8 cellular contexts compared by ENCODE assay signal in the genomic region with DNA sequence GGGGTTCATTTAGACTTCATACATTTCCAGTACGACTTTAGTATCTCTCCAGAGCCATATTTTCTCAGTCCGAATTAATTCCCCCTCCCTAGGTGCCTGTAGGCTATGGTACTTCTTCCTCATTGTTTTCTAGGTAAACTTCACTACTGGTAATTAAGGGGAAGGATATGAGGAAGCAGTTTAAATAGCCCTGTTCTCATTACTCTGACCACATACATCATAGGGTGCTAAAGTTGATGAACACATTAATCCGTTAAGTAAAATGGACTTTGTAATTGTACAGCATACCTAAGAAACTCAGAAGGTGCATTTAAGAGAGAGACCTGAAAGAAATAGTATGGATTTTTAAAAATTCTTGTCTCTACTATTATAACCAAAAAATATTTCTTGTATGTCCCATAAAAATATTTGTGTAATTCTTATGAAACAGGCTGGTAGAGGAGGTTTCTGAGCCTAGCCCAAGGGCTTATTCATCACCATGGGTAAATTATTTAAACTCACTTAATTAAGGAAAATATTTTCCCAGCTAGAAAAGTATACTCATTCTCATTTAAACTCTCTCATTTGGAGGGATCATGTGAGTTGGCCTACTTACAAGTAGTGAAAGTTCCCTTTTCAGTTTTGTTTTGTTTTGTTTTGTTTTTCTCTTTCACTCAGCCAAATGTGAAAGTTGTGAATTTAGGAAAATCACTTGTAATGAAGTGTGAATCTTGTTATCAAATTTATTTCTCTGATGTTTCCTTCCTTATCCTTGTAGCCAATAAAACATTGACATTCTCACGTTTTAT. TPM values are rescaled to one million over a fixed set of nuclear protein-coding genes. Genes with fewer than 3 reads are reported as not detected.
A peak's percentile ranks its signal among the peaks of the same experiment; 100 is the strongest.
DNase-seq lines count a peak whose midpoint lies in the region; ATAC-seq and TF ChIP-seq lines count a peak whose summit lies in the region.

No MANE protein-coding gene starts in this region.

- peak overlapping the region; percentile 99 for H3K4me3 Mint-ChIP-seq in activated naive CD4-positive, alpha-beta T cell treated with anti-CD3 and anti-CD28 coated beads, Interleukin-2, amount 50 U/mL, for 24 hours
- peak overlapping the region; percentile 98 for H3K4me3 Mint-ChIP-seq in type B pancreatic cell

- ATAC-seq in HG02763 (IDR thresholded peaks at IDR 0.05; ENCODE audit: unreplicated experiment), result no peak
- ATAC-seq in HG02678 (IDR thresholded peaks at IDR 0.05; ENCODE audit: unreplicated experiment), result no peak
- no peak for ATAC-seq in foreskin keratinocyte

- DNase-seq in activated naive CD4-positive, alpha-beta T cell treated with Interleukin-2 at 50 U/mL for 16 hours, result no peak
- DNase-seq in type B pancreatic cell (ENCODE audit: extremely low spot score, unreplicated experiment), result no peak
- DNase-seq in foreskin keratinocyte, result no peak

- no peaks in the 10 kb centered on the region for H3K27me3 ChIP-seq in iPS-15b (ENCODE audit: control insufficient read depth, insufficient read depth, low read length)
- no peaks in the 10 kb centered on the region for H3K27me3 ChIP-seq in foreskin keratinocyte

- H3K27ac ChIP-seq in VCaP (peak overlapping the region; percentile 88; the same call in 1 of the 2 replicates), foreskin keratinocyte (no peak overlapping the region)

- H3K9me3 ChIP-seq in iPS-15b (ENCODE audit: control insufficient read depth, insufficient read depth, low read length), result no peaks in the 10 kb centered on the region

- no peaks in the 10 kb centered on the region for H3K36me3 ChIP-seq in iPS-15b (ENCODE audit: control insufficient read depth, insufficient read depth, low read length)

- no peaks in the 10 kb centered on the region for H3K27me3 Mint-ChIP-seq in activated naive CD4-positive, alpha-beta T cell treated with anti-CD3 and anti-CD28 coated beads, Interleukin-2, amount 50 U/mL, for 24 hours
- H3K27me3 Mint-ChIP-seq in type B pancreatic cell, result no peaks in the 10 kb centered on the region

- peak overlapping the region; percentile 99 for H3K4me3 ChIP-seq in iPS-15b (ENCODE audit: low read depth, low read length)

- H3K4me1 ChIP-seq in iPS-15b (ENCODE audit: control insufficient read depth, insufficient read depth, low read length) (peaks cover 6% of the 10 kb centered on the region), foreskin keratinocyte (peaks cover 6% of the 10 kb centered on the region)

- peak overlapping the region; percentile 41 for H3K27ac Mint-ChIP-seq in activated naive CD4-positive, alpha-beta T cell treated with anti-CD3 and anti-CD28 coated beads, Interleukin-2, amount 50 U/mL, for 24 hours
- peak overlapping the region; percentile 68 for H3K27ac Mint-ChIP-seq in type B pancreatic cell

- H3K4me1 Mint-ChIP-seq in activated naive CD4-positive, alpha-beta T cell treated with anti-CD3 and anti-CD28 coated beads, Interleukin-2, amount 50 U/mL, for 24 hours, result peaks cover 23% of the 10 kb centered on the region
- H3K4me1 Mint-ChIP-seq in type B pancreatic cell (ENCODE audit: unreplicated experiment), result peaks cover 19% of the 10 kb centered on the region

- H3K36me3 Mint-ChIP-seq in activated naive CD4-positive, alpha-beta T cell treated with anti-CD3 and anti-CD28 coated beads, Interleukin-2, amount 50 U/mL, for 24 hours, result peaks cover 12% of the 10 kb centered on the region
- H3K36me3 Mint-ChIP-seq in type B pancreatic cell, result peaks cover 19% of the 10 kb centered on the region

- peak overlapping the region; percentile 96 for H3K9ac ChIP-seq in iPS-15b (ENCODE audit: low read depth, low read length)

- peaks cover 6% of the 10 kb centered on the region for H3K9me3 Mint-ChIP-seq in activated naive CD4-positive, alpha-beta T cell treated with anti-CD3 and anti-CD28 coated beads, Interleukin-2, amount 50 U/mL, for 24 hours
- H3K9me3 Mint-ChIP-seq in type B pancreatic cell, result no peaks in the 10 kb centered on the region

- TF ChIP-seq CTCF in VCaP (conservative IDR thresholded peaks at IDR 0.05) (no peak), type B pancreatic cell (conservative IDR thresholded peaks at IDR 0.05) (no peak), foreskin keratinocyte (conservative IDR thresholded peaks at IDR 0.05) (no peak)

RNA-seq across cellular contexts. Expression of a gene that starts 2.0 kb away (rescaled TPM):
- total RNA-seq in type B pancreatic cell (ENCODE audit: low replicate concordance) (27.9 and 31.4 TPM in 2 replicates), foreskin keratinocyte (17.0 and 18.4 TPM in 2 replicates)
- polyA plus RNA-seq in foreskin keratinocyte, result 11.5 and 13.3 TPM in 2 replicates
